Comparison of ENCODE assay signal across 26 cellular contexts in the genomic region with DNA sequence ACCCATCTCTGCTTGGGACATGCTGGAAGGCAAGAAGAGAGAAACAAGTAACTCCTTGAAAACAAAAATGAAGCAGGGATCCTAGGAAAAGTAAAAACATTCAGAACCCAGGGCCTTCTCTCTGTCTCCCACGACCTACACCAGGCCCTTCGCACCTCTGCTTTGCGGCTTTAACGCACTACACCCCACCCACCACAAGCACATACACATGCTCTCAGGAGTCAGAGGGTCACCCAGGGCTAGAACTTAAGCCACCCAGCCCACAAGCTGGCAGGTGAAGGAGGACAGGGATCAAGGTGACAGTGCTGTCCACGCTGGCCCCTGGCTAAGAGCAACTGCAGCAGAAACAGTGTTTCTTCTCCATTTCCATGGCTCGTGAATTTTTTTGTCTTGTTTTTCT.
DNase-seq lines count a peak whose midpoint lies in the region; ATAC-seq and TF ChIP-seq lines count a peak whose summit lies in the region.
"Had no signal": no experiment of that assay in that cellular context is flagged by ENCODE, and none has a peak within 500 bp of the region (broad histone marks: within the 10 kb centered on the region; RNA-seq: fewer than 3 reads in every experiment).

No MANE protein-coding gene starts in this region.

- no peaks in the 10 kb centered on the region for H3K9me3 Mint-ChIP-seq in H9
- no peaks in the 10 kb centered on the region for H3K9me3 Mint-ChIP-seq in dendritic cell treated with granulocyte-macrophage colony-stimulating factor and Interleukin-4, amounts not matched to agents 40 ng/mL and 50 ng/mL, for 4 days
- H3K9me3 Mint-ChIP-seq in naive B cell: no peaks in the 10 kb centered on the region
- H3K9me3 Mint-ChIP-seq in naive thymus-derived CD4-positive, alpha-beta T cell: no peaks in the 10 kb centered on the region
- H3K9me3 Mint-ChIP-seq: activated CD4-positive, alpha-beta T cell treated with anti-CD3 and anti-CD28 coated beads, Interleukin-2, amount 10 ng/mL, durations not matched to agents 7 days and 5 days; activated naive CD4-positive, alpha-beta T cell treated with anti-CD3 and anti-CD28 coated beads, Interleukin-2, amount 50 U/mL, for 24 hours had no signal

- POLR2A ChIA-PET in naive thymus-derived CD4-positive, alpha-beta T cell (lab: Charles Lee): no interaction called here

- no peak overlapping the region for H3K23ac ChIP-seq in H9 (ENCODE audit: insufficient read length, low read depth, low read length)

- H2BK12ac ChIP-seq in H9 (ENCODE audit: insufficient read length, low read depth, low read length): no peak overlapping the region

- no CpG with 5 or more reads among the region's 6 CpGs for WGBS in H9 (ENCODE audit: extremely low coverage, insufficient read length, low lambda C conversion rate)
- 59 to 77% (median 71%) methylated on average over 6 of the region's 6 CpGs for WGBS in stomach, 5 donors

- no peak for TF ChIP-seq EP300 in stomach (IDR thresholded peaks at IDR 0.05)

- H2BK15ac ChIP-seq in H9 (ENCODE audit: low read depth, low read length): no peak overlapping the region

- no peaks in the 10 kb centered on the region for H3K23me2 ChIP-seq in H9 (ENCODE audit: insufficient read length, low read depth, low read length, poor library complexity, severe bottlenecking)

- no peak overlapping the region for H2BK120ac ChIP-seq in H9 (ENCODE audit: low read depth, low read length, poor library complexity, severe bottlenecking)

- H3K79me2 ChIP-seq in H9 (ENCODE audit: insufficient read depth, low read length): peaks cover 14% of the 10 kb centered on the region; the same call in 1 of the 2 replicates

- H3K4me1 ChIP-seq in H9 (ENCODE audit: insufficient read depth, low read length) (peaks cover 14% of the 10 kb centered on the region), stomach (peaks cover 4 to 58% (median 38%) of the 10 kb centered on the region in 4 donors)
- no peaks in the 10 kb centered on the region for H3K4me1 ChIP-seq in naive thymus-derived CD4-positive, alpha-beta T cell (ENCODE audit: control insufficient read depth in 2 of 2, insufficient read depth in 2 of 2, low read length in 2 of 2)
- H3K4me1 ChIP-seq: psoas muscle, SJCRH30 had no signal

- no peak overlapping the region for H3K4ac ChIP-seq in H9 (ENCODE audit: low read depth, low read length)

- no peak overlapping the region for H3K9ac ChIP-seq in H9 (ENCODE audit: extremely low read depth, insufficient read length, low read length)

- in situ Hi-C loops in G401 (cut with HindIII; ENCODE audit: low sequenced_read_pairs): no loop called here

- peaks cover 90 to 96% of the 10 kb centered on the region in 2 experiments for H3K4me1 Mint-ChIP-seq in H9
- H3K4me1 Mint-ChIP-seq in dendritic cell treated with granulocyte-macrophage colony-stimulating factor and Interleukin-4, amounts not matched to agents 40 ng/mL and 50 ng/mL, for 4 days (ENCODE audit: low read depth): peaks cover 92% of the 10 kb centered on the region
- H3K4me1 Mint-ChIP-seq in naive B cell: peaks cover 75 to 100% (median 99%) of the 10 kb centered on the region in 3 donors
- H3K4me1 Mint-ChIP-seq in naive thymus-derived CD4-positive, alpha-beta T cell: peaks cover 0 to 21% (median 7%) of the 10 kb centered on the region in 7 donors
- H3K4me1 Mint-ChIP-seq: activated naive CD4-positive, alpha-beta T cell treated with anti-CD3 and anti-CD28 coated beads, Interleukin-2, amount 50 U/mL, for 24 hours had no signal

- H3K9me3 ChIP-seq in H9 (ENCODE audit: control insufficient read depth, low read depth, low read length): no peaks in the 10 kb centered on the region
- H3K9me3 ChIP-seq in stomach: no peaks in the 10 kb centered on the region
- no peaks in the 10 kb centered on the region for H3K9me3 ChIP-seq in naive thymus-derived CD4-positive, alpha-beta T cell (ENCODE audit: control insufficient read depth in 2 of 3, low read length in 3 of 3)
- H3K9me3 ChIP-seq: gastroesophageal sphincter, psoas muscle, sigmoid colon, SJCRH30 had no signal

- H2AFZ ChIP-seq in H9 (ENCODE audit: low read length): no peak overlapping the region

- H3K27me3 ChIP-seq in H9 (ENCODE audit: insufficient read depth, low read length) (peaks cover 7% of the 10 kb centered on the region; the same call in 1 of the 2 replicates), stomach (no peaks in the 10 kb centered on the region)
- no peaks in the 10 kb centered on the region for H3K27me3 ChIP-seq in naive thymus-derived CD4-positive, alpha-beta T cell (ENCODE audit: control insufficient read depth in 2 of 2, insufficient read depth in 2 of 2, low read length in 2 of 2)
- H3K27me3 ChIP-seq: gastroesophageal sphincter, sigmoid colon, SJCRH30 had no signal

- no peak overlapping the region for H3K18ac ChIP-seq in H9 (ENCODE audit: insufficient read length, low read depth, low read length)

- H3K36me3 Mint-ChIP-seq in H9 (ENCODE audit: insufficient read depth in 1 of 3, low read depth in 3 of 3): peaks cover 9 to 58% (median 44%) of the 10 kb centered on the region in 3 experiments; a peak in 5 of 7 replicates
- H3K36me3 Mint-ChIP-seq in dendritic cell treated with granulocyte-macrophage colony-stimulating factor and Interleukin-4, amounts not matched to agents 40 ng/mL and 50 ng/mL, for 4 days (ENCODE audit: low read depth): peaks cover 30% of the 10 kb centered on the region
- H3K36me3 Mint-ChIP-seq in naive B cell: peaks cover 16 to 22% of the 10 kb centered on the region in 2 donors
- H3K36me3 Mint-ChIP-seq in naive thymus-derived CD4-positive, alpha-beta T cell: no peaks in the 10 kb centered on the region
- H3K36me3 Mint-ChIP-seq: activated naive CD4-positive, alpha-beta T cell treated with anti-CD3 and anti-CD28 coated beads, Interleukin-2, amount 50 U/mL, for 24 hours had no signal

- peaks cover 11% of the 10 kb centered on the region for H3K79me1 ChIP-seq in H9 (ENCODE audit: insufficient read depth, low read depth, low read length, poor library complexity, severe bottlenecking)

- no peak overlapping the region for H4K8ac ChIP-seq in H9 (replicated peaks; ENCODE audit: insufficient read length, low read depth, low read length)

- H2AK5ac ChIP-seq in H9 (ENCODE audit: insufficient read length, low read length): no peak overlapping the region

- peaks cover 2% of the 10 kb centered on the region for H3K27me3 Mint-ChIP-seq in H9 (ENCODE audit: low read depth)
- no peaks in the 10 kb centered on the region for H3K27me3 Mint-ChIP-seq in dendritic cell treated with granulocyte-macrophage colony-stimulating factor and Interleukin-4, amounts not matched to agents 40 ng/mL and 50 ng/mL, for 4 days
- no peaks in the 10 kb centered on the region for H3K27me3 Mint-ChIP-seq in naive B cell
- H3K27me3 Mint-ChIP-seq in naive thymus-derived CD4-positive, alpha-beta T cell: peaks cover 13 to 41% (median 36%) of the 10 kb centered on the region in 5 donors

- no peak overlapping the region for H4K5ac ChIP-seq in H9 (ENCODE audit: insufficient read length, low read depth, low read length)

- ATAC-seq in naive B cell (ENCODE audit: low read depth in 2 of 2): no peak
- ATAC-seq in naive thymus-derived CD4-positive, alpha-beta T cell: no peak
- ATAC-seq: gastroesophageal sphincter, HCT116, psoas muscle had no signal

- H4K91ac ChIP-seq in H9 (ENCODE audit: insufficient read length, low read depth, low read length): no peak overlapping the region

- intact Hi-C loops in dendritic cell treated with granulocyte-macrophage colony-stimulating factor and Interleukin-4, amounts not matched to agents 40 ng/mL and 50 ng/mL, for 4 days (cut with micrococcal nuclease): loop anchor here (5.0 to 10.0 kb wide), 3 partner anchors 36 to 66 kb away; no protein-coding TSS in a partner anchor
- intact Hi-C loops in stomach (cut with DNase I; ENCODE audit: low total_unique reads): no loop called here
- intact Hi-C loops in naive thymus-derived CD4-positive, alpha-beta T cell (cut with micrococcal nuclease): no loop called here

- H3K56ac ChIP-seq in H9 (ENCODE audit: insufficient read length, low read depth, low read length): no peak overlapping the region

- no peak overlapping the region for H3T11ph ChIP-seq in H9 (ENCODE audit: low read length)

- peak overlapping the region in 2 of 3 experiments; percentile 22 to 34; a peak in 3 of 7 replicates for H3K27ac Mint-ChIP-seq in H9
- H3K27ac Mint-ChIP-seq in dendritic cell treated with granulocyte-macrophage colony-stimulating factor and Interleukin-4, amounts not matched to agents 40 ng/mL and 50 ng/mL, for 4 days: peak overlapping the region; percentile 89
- peak overlapping the region; percentile 59 to 99 (median 94) for H3K27ac Mint-ChIP-seq in naive B cell
- H3K27ac Mint-ChIP-seq in naive thymus-derived CD4-positive, alpha-beta T cell: peak overlapping the region in 1 of 9 donors; percentile 12
- H3K27ac Mint-ChIP-seq: activated CD4-positive, alpha-beta T cell treated with anti-CD3 and anti-CD28 coated beads, Interleukin-2, amount 10 ng/mL, durations not matched to agents 7 days and 5 days; activated naive CD4-positive, alpha-beta T cell treated with anti-CD3 and anti-CD28 coated beads, Interleukin-2, amount 50 U/mL, for 24 hours had no signal

- TF ChIP-seq CTCF in H9 (conservative IDR thresholded peaks at IDR 0.05) (no peak), stomach (IDR thresholded peaks at IDR 0.05) (no peak)

- DNase-seq in H9 (peak; percentile 25), naive B cell (no peak), stomach (no peak), G401 (ENCODE audit: low spot score) (no peak)
- no peak for DNase-seq in stimulated activated naive CD4-positive, alpha-beta T cell treated with Interleukin-2 at 50 U/mL for 16 hours (lab: John Stamatoyannopoulos, UW)
- no peak for DNase-seq in naive thymus-derived CD4-positive, alpha-beta T cell
- DNase-seq: activated CD4-positive, alpha-beta T cell treated with anti-CD3 and anti-CD28 coated beads, Interleukin-2, amount 10 ng/mL, durations not matched to agents 7 days and 5 days; amniotic stem cell; mammary epithelial cell; NCI-H1048; NCI-H2107; NCI-H446 treated with DMSO at 0.1 percent for 48 hours; NCI-H774; occipital lobe; psoas muscle; sigmoid colon; SJCRH30; stimulated activated CD4-positive, alpha-beta T cell treated with anti-CD3 and anti-CD28 coated beads, Interleukin-15, amount 100 ng/mL, for 24 hours; stimulated activated CD4-positive, alpha-beta T cell treated with anti-CD3 and anti-CD28 coated beads, Interleukin-4, amount 100 ng/mL, for 4 hours; SW 1271; T-helper 9 cell; WERI-Rb-1 had no signal

- no peak overlapping the region for H2BK5ac ChIP-seq in H9 (ENCODE audit: insufficient read length, low read length)

- CTCF ChIA-PET in naive thymus-derived CD4-positive, alpha-beta T cell (lab: Charles Lee): no interaction called here

- no peak for TF ChIP-seq POLR2A in stomach (IDR thresholded peaks at IDR 0.05)

- peak overlapping the region; percentile 26; the same call in 1 of the 2 replicates for H3K14ac ChIP-seq in H9 (ENCODE audit: insufficient read depth, low read length)

- H3K4me3 ChIP-seq in stomach: no peak overlapping the region
- no peak overlapping the region for H3K4me3 ChIP-seq in naive thymus-derived CD4-positive, alpha-beta T cell (ENCODE audit: low read length)
- H3K4me3 ChIP-seq: gastroesophageal sphincter, psoas muscle, sigmoid colon, SJCRH30 had no signal

- H3K36me3 ChIP-seq in stomach: no peaks in the 10 kb centered on the region
- no peaks in the 10 kb centered on the region for H3K36me3 ChIP-seq in naive thymus-derived CD4-positive, alpha-beta T cell (ENCODE audit: control insufficient read depth in 2 of 3, insufficient read depth in 3 of 3, low read length in 3 of 3)
- H3K36me3 ChIP-seq: gastroesophageal sphincter, sigmoid colon had no signal

- H3K4me2 ChIP-seq in H9 (ENCODE audit: insufficient read depth, insufficient read length, low read length): no peak overlapping the region

- H3K4me3 Mint-ChIP-seq in H9 (no peak overlapping the region), naive B cell (peak overlapping the region; percentile 59 to 97 (median 86))
- no peak overlapping the region for H3K4me3 Mint-ChIP-seq in dendritic cell treated with granulocyte-macrophage colony-stimulating factor and Interleukin-4, amounts not matched to agents 40 ng/mL and 50 ng/mL, for 4 days
- no peak overlapping the region for H3K4me3 Mint-ChIP-seq in naive thymus-derived CD4-positive, alpha-beta T cell
- H3K4me3 Mint-ChIP-seq: activated CD4-positive, alpha-beta T cell treated with anti-CD3 and anti-CD28 coated beads, Interleukin-2, amount 10 ng/mL, durations not matched to agents 7 days and 5 days; activated naive CD4-positive, alpha-beta T cell treated with anti-CD3 and anti-CD28 coated beads, Interleukin-2, amount 50 U/mL, for 24 hours had no signal

- H4K20me1 ChIP-seq in H9 (ENCODE audit: control insufficient read depth, insufficient read depth, insufficient read length): no peaks in the 10 kb centered on the region

- no peak overlapping the region for H3K27ac ChIP-seq in H9 (ENCODE audit: insufficient read length, low read depth, low read length)
- H3K27ac ChIP-seq in stomach: peak overlapping the region; percentile 11 to 57 (median 43)
- no peak overlapping the region for H3K27ac ChIP-seq in naive thymus-derived CD4-positive, alpha-beta T cell (ENCODE audit: low read depth, low read length)
- H3K27ac ChIP-seq: gastroesophageal sphincter, psoas muscle, SJCRH30, WERI-Rb-1 had no signal

- H2BK20ac ChIP-seq in H9 (ENCODE audit: low read depth, low read length, poor library complexity, severe bottlenecking): no peak overlapping the region

Comparison
In these comparisons a context has a peak if more than half of its experiments do, and no peak if none do; other contexts are left out.
1. H3K27ac ChIP-seq: peak in stomach (5 of 5); none in H9 (single experiment) and naive thymus-derived CD4-positive, alpha-beta T cell (single experiment).
2. H3K4me3 Mint-ChIP-seq: peak in naive B cell (8 of 8); none in H9 (0 of 2), dendritic cell treated with granulocyte-macrophage colony-stimulating factor and Interleukin-4, amounts not matched to agents 40 ng/mL and 50 ng/mL, for 4 days (single experiment) and naive thymus-derived CD4-positive, alpha-beta T cell (0 of 10).